ENCODE assay signal across 20 cellular contexts in genomic region chr3:59367150-59367549, GRCh38.
A peak's percentile ranks its signal among the peaks of the same experiment; 100 is the strongest.
DNase-seq lines count a peak whose midpoint lies in the region; ATAC-seq and TF ChIP-seq lines count a peak whose summit lies in the region.
"Had no signal": no experiment of that assay in that cellular context is flagged by ENCODE, and none has a peak within 500 bp of the region (broad histone marks: within the 10 kb centered on the region; RNA-seq: fewer than 3 reads in every experiment).

No MANE protein-coding gene starts in this region.

- H3K36me3 Mint-ChIP-seq in nephron (ENCODE audit: low read depth) (no peaks in the 10 kb centered on the region), CD14-positive monocyte (no peaks in the 10 kb centered on the region)

- H3K4me3 Mint-ChIP-seq in nephron (no peak overlapping the region), CD14-positive monocyte (no peak overlapping the region)
- H3K4me3 Mint-ChIP-seq: naive thymus-derived CD4-positive, alpha-beta T cell had no signal

- DNase-seq in M059J (ENCODE audit: low read depth) (peak; percentile 78), astrocyte of the hippocampus (ENCODE audit: low read depth, low spot score) (peak; percentile 74), MG63 (no peak), Right ventricle myocardium inferior (ENCODE audit: missing footprints) (no peak), CD14-positive monocyte (ENCODE audit: low spot score) (no peak)
- DNase-seq: activated CD4-positive, CD25-positive, alpha-beta regulatory T cell; activated effector memory CD4-positive, alpha-beta T cell treated with Interleukin-2 at 50 U/mL for 16 hours; aorta; dermis blood vessel endothelial cell; DMS79; GM23248; lower lobe of right lung; naive thymus-derived CD4-positive, alpha-beta T cell; NCI-H2171; stimulated activated CD4-positive, alpha-beta T cell treated with anti-CD3 and anti-CD28 coated beads, Interleukin-12 subunit alpha, Interleukin-12 subunit beta, amount 100 ng/mL, for 4 hours; transverse colon had no signal

- CTCF ChIA-PET in HEK293 (lab: Yijun Ruan, JAX), result no interaction called here

- H3K27ac ChIP-seq in HEK293 (ENCODE audit: extremely low read depth, low read depth, low read length), result no peak overlapping the region
- H3K27ac ChIP-seq: BLaER1 treated with 17β-estradiol and CSF1 and Interleukin-3, amounts not matched to agents 10 nM and 100 nM; GM23248; lower lobe of right lung; transverse colon had no signal

- H3K36me3 ChIP-seq in HEK293 (ENCODE audit: control insufficient read depth in 2 of 2, insufficient read depth in 1 of 2, low read length in 2 of 2) (no peaks in the 10 kb centered on the region), MG63 (no peaks in the 10 kb centered on the region)
- H3K36me3 ChIP-seq: BLaER1 treated with 17β-estradiol and CSF1 and Interleukin-3, amounts not matched to agents 10 nM and 100 nM; lower lobe of right lung; transverse colon had no signal

- H3K27ac Mint-ChIP-seq in nephron, result peak overlapping the region; percentile 1 to 73 (median 41)
- H3K27ac Mint-ChIP-seq in CD14-positive monocyte, result no peak overlapping the region
- H3K27ac Mint-ChIP-seq: naive thymus-derived CD4-positive, alpha-beta T cell; progenitor cell of endocrine pancreas had no signal

- ATAC-seq in Right ventricle myocardium inferior, result no peak
- ATAC-seq: lower lobe of right lung; naive thymus-derived CD4-positive, alpha-beta T cell had no signal

- H3K9me3 ChIP-seq in HEK293 (ENCODE audit: control insufficient read depth, insufficient read depth, low read depth, low read length) (no peaks in the 10 kb centered on the region), MG63 (no peaks in the 10 kb centered on the region)
- H3K9me3 ChIP-seq: lower lobe of right lung, transverse colon had no signal

- H3K4me3 ChIP-seq in HEK293 (ENCODE audit: low read depth, low read length) (no peak overlapping the region), MG63 (no peak overlapping the region)
- H3K4me3 ChIP-seq: BLaER1 treated with 17β-estradiol and CSF1 and Interleukin-3, amounts not matched to agents 10 nM and 100 nM; GM23248; lower lobe of right lung; transverse colon had no signal

- no peaks in the 10 kb centered on the region for H3K27me3 Mint-ChIP-seq in nephron (ENCODE audit: low read depth)
- H3K27me3 Mint-ChIP-seq in CD14-positive monocyte (ENCODE audit: low read depth in 3 of 3), result peaks cover 0 to 2% (median 0%) of the 10 kb centered on the region in 3 donors
- H3K27me3 Mint-ChIP-seq: naive thymus-derived CD4-positive, alpha-beta T cell; progenitor cell of endocrine pancreas had no signal

- POLR2A ChIA-PET in HEK293 (lab: Yijun Ruan, JAX), result no interaction called here

- H3K9me3 Mint-ChIP-seq in nephron (peaks cover 18% of the 10 kb centered on the region), CD14-positive monocyte (peaks cover 0 to 2% (median 0%) of the 10 kb centered on the region in 7 donors)

- intact Hi-C loops in Right ventricle myocardium inferior (cut with DNase I) (no loop called here), CD14-positive monocyte (cut with micrococcal nuclease) (no loop called here)

- H3K27me3 ChIP-seq in MG63, result no peaks in the 10 kb centered on the region
- H3K27me3 ChIP-seq: BLaER1 treated with 17β-estradiol and CSF1 and Interleukin-3, amounts not matched to agents 10 nM and 100 nM; transverse colon had no signal

- peaks cover 10% of the 10 kb centered on the region for H3K4me1 ChIP-seq in HEK293 (ENCODE audit: control insufficient read depth, insufficient read depth, low read length)
- H3K4me1 ChIP-seq: lower lobe of right lung, transverse colon had no signal

- TF ChIP-seq CTCF in HEK293 (tag by site-specific recombination; IDR thresholded peaks at IDR 0.05), result no peak
- no peak for TF ChIP-seq CTCF in nephron (IDR thresholded peaks at IDR 0.05; ENCODE audit: unreplicated experiment in 3 of 3)
- no peak for TF ChIP-seq CTCF in CD14-positive monocyte (IDR thresholded peaks at IDR 0.05)

- peaks cover 30% of the 10 kb centered on the region for H3K4me1 Mint-ChIP-seq in nephron
- peaks cover 18% of the 10 kb centered on the region for H3K4me1 Mint-ChIP-seq in CD14-positive monocyte

TF ChIP-seq in HEK293, 187 proteins besides CTCF, POLR2A, EP300 and RAD21:
- TF ChIP-seq ZNF623 (tag by site-specific recombination; IDR thresholded peaks at IDR 0.05) (no peak), ZNF366 (tag by site-specific recombination; conservative IDR thresholded peaks at IDR 0.05) (peak; percentile 46; the same call in 1 of the 2 replicates), ZNF48 (tag by site-specific recombination; IDR thresholded peaks at IDR 0.05) (no peak), SP7 (tag by site-specific recombination; IDR thresholded peaks at IDR 0.05) (0 out of 2 replicates have a peak, but pooled peaks have one; percentile 40), PRDM6 (tag by site-specific recombination; IDR thresholded peaks at IDR 0.05) (peak; percentile 77)
- TF ChIP-seq, protein P1, sequence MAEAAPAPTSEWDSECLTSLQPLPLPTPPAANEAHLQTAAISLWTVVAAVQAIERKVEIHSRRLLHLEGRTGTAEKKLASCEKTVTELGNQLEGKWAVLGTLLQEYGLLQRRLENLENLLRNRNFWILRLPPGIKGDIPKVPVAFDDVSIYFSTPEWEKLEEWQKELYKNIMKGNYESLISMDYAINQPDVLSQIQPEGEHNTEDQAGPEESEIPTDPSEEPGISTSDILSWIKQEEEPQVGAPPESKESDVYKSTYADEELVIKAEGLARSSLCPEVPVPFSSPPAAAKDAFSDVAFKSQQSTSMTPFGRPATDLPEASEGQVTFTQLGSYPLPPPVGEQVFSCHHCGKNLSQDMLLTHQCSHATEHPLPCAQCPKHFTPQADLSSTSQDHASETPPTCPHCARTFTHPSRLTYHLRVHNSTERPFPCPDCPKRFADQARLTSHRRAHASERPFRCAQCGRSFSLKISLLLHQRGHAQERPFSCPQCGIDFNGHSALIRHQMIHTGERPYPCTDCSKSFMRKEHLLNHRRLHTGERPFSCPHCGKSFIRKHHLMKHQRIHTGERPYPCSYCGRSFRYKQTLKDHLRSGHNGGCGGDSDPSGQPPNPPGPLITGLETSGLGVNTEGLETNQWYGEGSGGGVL (tag by site-specific recombination; IDR thresholded peaks at IDR 0.05), result 0 out of 2 replicates have a peak, but pooled peaks have one; percentile 20

Comparison
In these comparisons a context has a peak if more than half of its experiments do, and no peak if none do; other contexts are left out.
1. DNase-seq: peak in M059J (single experiment) and astrocyte of the hippocampus (single experiment); none in MG63 (single experiment), Right ventricle myocardium inferior (single experiment) and CD14-positive monocyte (single experiment).
2. H3K27ac Mint-ChIP-seq: peak in nephron (3 of 3); none in CD14-positive monocyte (0 of 7).